In genomic region chr5:113162208-113162607, GRCh38 we compare ENCODE assay signal across 21 cellular contexts.
A peak's percentile ranks its signal among the peaks of the same experiment; 100 is the strongest.
DNase-seq lines count a peak whose midpoint lies in the region; ATAC-seq and TF ChIP-seq lines count a peak whose summit lies in the region.
"Had no signal": no experiment of that assay in that cellular context is flagged by ENCODE, and none has a peak within 500 bp of the region (broad histone marks: within the 10 kb centered on the region; RNA-seq: fewer than 3 reads in every experiment).

No MANE protein-coding gene starts in this region.

- H3K9me3 ChIP-seq in esophagus (ENCODE audit: control insufficient read depth in 2 of 2, insufficient read depth in 1 of 2, low read depth in 1 of 2, low read length in 1 of 2) (no peaks in the 10 kb centered on the region), lower lobe of right lung (no peaks in the 10 kb centered on the region)
- H3K9me3 ChIP-seq: BE2C, left lung, SK-N-SH, testis had no signal

- no peak for TF ChIP-seq CTCF in lower lobe of right lung (IDR thresholded peaks at IDR 0.05)

- no peaks in the 10 kb centered on the region for H3K27me3 ChIP-seq in esophagus (ENCODE audit: control insufficient read depth in 1 of 2, insufficient read depth in 2 of 2, low read length in 2 of 2)
- no peaks in the 10 kb centered on the region for H3K27me3 ChIP-seq in lower lobe of right lung (ENCODE audit: low read depth)
- H3K27me3 ChIP-seq: BE2C, left lung, testis had no signal

- H3K4me3 ChIP-seq in esophagus (ENCODE audit: low read depth in 1 of 2, low read length in 2 of 2) (no peak overlapping the region), lower lobe of right lung (no peak overlapping the region)
- H3K4me3 ChIP-seq: left lung, testis had no signal

- WGBS in esophagus, 2 donors = 59 to 63% methylated on average over 3 of the region's 3 CpGs

- intact Hi-C loops in lower lobe of right lung (cut with DNase I) = no loop called here

- ATAC-seq in GM19023 (IDR thresholded peaks at IDR 0.05; ENCODE audit: unreplicated experiment) (no peak), lower lobe of right lung (no peak)

- H3K27ac ChIP-seq in esophagus (ENCODE audit: low read depth in 2 of 2, low read length in 1 of 2) = peak overlapping the region; percentile 20 to 67
- no peak overlapping the region for H3K27ac ChIP-seq in lower lobe of right lung
- H3K27ac ChIP-seq: 22Rv1, left lung, VCaP had no signal

- H3K4me1 ChIP-seq in esophagus (ENCODE audit: control insufficient read depth in 2 of 2, insufficient read depth in 2 of 2, low read length in 1 of 2) (peaks cover 2 to 14% of the 10 kb centered on the region in 2 donors), lower lobe of right lung (no peaks in the 10 kb centered on the region)
- H3K4me1 ChIP-seq: testis had no signal

- peaks cover 0 to 3% of the 10 kb centered on the region in 2 donors for H3K36me3 ChIP-seq in esophagus (ENCODE audit: control insufficient read depth in 2 of 2, insufficient read depth in 2 of 2, low read length in 1 of 2)
- no peaks in the 10 kb centered on the region for H3K36me3 ChIP-seq in lower lobe of right lung
- H3K36me3 ChIP-seq: left lung had no signal

- peak; percentile 33 for DNase-seq in DMS 273 (lab: John Stamatoyannopoulos, UW; ENCODE audit: unreplicated experiment)
- no peak for DNase-seq in DMS 273 treated with DMSO at 0.1 percent for 48 hours (lab: John Stamatoyannopoulos, UW)
- peak; percentile 15 for DNase-seq in NCI-H226
- DNase-seq in renal cortical epithelial cell (ENCODE audit: low read depth) = peak; percentile 51
- DNase-seq in AG08395 (ENCODE audit: low spot score) = no peak
- no peak for DNase-seq in lower lobe of right lung
- DNase-seq: BE2C, COR-L47, cortex of kidney, GOT3, head of caudate nucleus, KBM-7, left lung, NCI-H146, NCI-H524 treated with DMSO at 0.1 percent for 48 hours, SK-N-SH had no signal

Comparison
In these comparisons a context has a peak if more than half of its experiments do, and no peak if none do; other contexts are left out.
1. DNase-seq: peak in DMS 273 (single experiment), NCI-H226 (single experiment) and renal cortical epithelial cell (single experiment); none in DMS 273 treated with DMSO at 0.1 percent for 48 hours (single experiment), AG08395 (single experiment) and lower lobe of right lung (single experiment).